ENCODE assay signal across 32 cellular contexts in the genomic region with DNA sequence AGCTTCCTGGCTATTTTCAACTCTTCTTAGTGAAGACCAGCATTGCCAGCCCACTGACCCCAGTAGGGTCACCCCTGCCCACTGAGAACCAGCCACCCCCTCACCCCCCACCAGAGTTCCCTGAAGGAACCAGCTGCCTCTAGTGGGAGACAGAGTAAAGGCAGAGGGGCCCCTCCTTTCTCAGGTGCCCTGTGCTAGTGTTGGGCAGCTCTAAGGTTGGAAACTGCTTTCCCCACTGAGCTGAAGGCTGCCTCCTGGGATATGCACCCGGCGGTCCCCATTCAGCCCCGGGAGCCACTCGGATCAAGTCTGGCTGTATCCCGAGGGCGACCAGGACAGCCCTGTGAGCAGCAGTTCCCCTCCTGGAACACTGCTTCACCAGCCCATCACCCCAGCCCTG.
"Had no signal": no experiment of that assay in that cellular context is flagged by ENCODE, and none has a peak within 500 bp of the region (broad histone marks: within the 10 kb centered on the region; RNA-seq: fewer than 3 reads in every experiment).

No MANE protein-coding gene starts in this region.

- DNase-seq: activated CD4-positive, alpha-beta T cell treated with anti-CD3 and anti-CD28 coated beads for 36 hours; activated CD4-positive, CD25-positive, alpha-beta regulatory T cell; activated CD8-positive, alpha-beta memory T cell treated with anti-CD3 and anti-CD28 coated beads, Interleukin-2, amount 10 ng/mL, durations not matched to agents 7 days and 5 days; activated CD8-positive, alpha-beta T cell treated with anti-CD3 and anti-CD28 coated beads, Interleukin-2, amount 10 ng/mL, durations not matched to agents 7 days and 5 days; activated naive CD8-positive, alpha-beta T cell treated with anti-CD3 and anti-CD28 coated beads, Interleukin-2, amount 50 U/mL, for 24 hours; activated T-cell treated with anti-CD3 and anti-CD28 coated beads, Interleukin-2, amount 50 U/mL, for 48 hours; amygdala; dermis blood vessel endothelial cell; effector CD4-positive, alpha-beta T cell; gastrocnemius medialis; glutamatergic neuron; islet precursor cell; left cardiac atrium; left ventricle myocardium superior; mammary epithelial cell; naive B cell; nephron progenitor cell; nucleus accumbens; right lobe of liver; stimulated activated CD4-positive, alpha-beta T cell treated with anti-CD3 and anti-CD28 coated beads, Interleukin-12 subunit alpha, Interleukin-12 subunit beta, amount 100 ng/mL, for 4 hours; stimulated activated CD4-positive, alpha-beta T cell treated with anti-CD3 and anti-CD28 coated beads, Interleukin-4, amount 100 ng/mL, for 1 hour; stimulated activated naive CD8-positive, alpha-beta T cell treated with anti-CD3 and anti-CD28 coated beads, Interleukin-15, Interleukin-2, amounts not matched to agents 100 U/mL and 50 U/mL, for 24 hours had no signal

- H2AFZ ChIP-seq: hepatocyte, parathyroid adenoma had no signal

- H3K27ac ChIP-seq: epithelial cell of prostate, gastrocnemius medialis, hepatocyte, parathyroid adenoma, right lobe of liver, skin epidermis, upper lobe of left lung, vagina had no signal

- H3K79me2 ChIP-seq: hepatocyte, parathyroid adenoma had no signal

- H3K4me3 Mint-ChIP-seq: activated CD4-positive, alpha-beta T cell treated with anti-CD3 and anti-CD28 coated beads for 36 hours; activated CD8-positive, alpha-beta memory T cell treated with anti-CD3 and anti-CD28 coated beads, Interleukin-2, amount 10 ng/mL, durations not matched to agents 7 days and 5 days; activated CD8-positive, alpha-beta T cell treated with anti-CD3 and anti-CD28 coated beads, Interleukin-2, amount 10 ng/mL, durations not matched to agents 7 days and 5 days; activated naive CD4-positive, alpha-beta T cell treated with anti-CD3 and anti-CD28 coated beads, Interleukin-2, amount 50 U/mL, for 24 hours; activated naive CD8-positive, alpha-beta T cell treated with anti-CD3 and anti-CD28 coated beads, Interleukin-2, amount 50 U/mL, for 24 hours; mesothelial cell of epicardium; naive B cell; nephron progenitor cell had no signal

- H3K36me3 ChIP-seq: gastrocnemius medialis, right lobe of liver, upper lobe of left lung, vagina had no signal

- H3K27me3 ChIP-seq: gastrocnemius medialis, hepatocyte, right lobe of liver, upper lobe of left lung, vagina had no signal

- H3K9me3 ChIP-seq: gastrocnemius medialis, right lobe of liver, upper lobe of left lung, vagina had no signal

- H3K27ac Mint-ChIP-seq: activated CD4-positive, alpha-beta T cell treated with anti-CD3 and anti-CD28 coated beads for 36 hours; activated CD8-positive, alpha-beta memory T cell treated with anti-CD3 and anti-CD28 coated beads, Interleukin-2, amount 10 ng/mL, durations not matched to agents 7 days and 5 days; activated CD8-positive, alpha-beta T cell treated with anti-CD3 and anti-CD28 coated beads, Interleukin-2, amount 10 ng/mL, durations not matched to agents 7 days and 5 days; activated naive CD4-positive, alpha-beta T cell treated with anti-CD3 and anti-CD28 coated beads, Interleukin-2, amount 50 U/mL, for 24 hours; activated naive CD8-positive, alpha-beta T cell treated with anti-CD3 and anti-CD28 coated beads, Interleukin-2, amount 50 U/mL, for 24 hours; activated T-helper 2 cell treated with anti-CD3 and anti-CD28 coated beads, Interferon-gamma antibody, Interleukin-2, Interleukin-4, amounts not matched to agents 10 μg/mL and 5 μg/mL and 100 μg/mL, durations not matched to agents 14 hours and 24 hours and 36 hours; mesothelial cell of epicardium; naive B cell; nephron progenitor cell had no signal

- H3K4me1 ChIP-seq: vagina had no signal

- H3K9me3 Mint-ChIP-seq: activated naive CD4-positive, alpha-beta T cell treated with anti-CD3 and anti-CD28 coated beads, Interleukin-2, amount 50 U/mL, for 24 hours; activated naive CD8-positive, alpha-beta T cell treated with anti-CD3 and anti-CD28 coated beads, Interleukin-2, amount 50 U/mL, for 24 hours; activated T-helper 2 cell treated with anti-CD3 and anti-CD28 coated beads, Interferon-gamma antibody, Interleukin-2, Interleukin-4, amounts not matched to agents 10 μg/mL and 5 μg/mL and 100 μg/mL, durations not matched to agents 14 hours and 24 hours and 36 hours; mesothelial cell of epicardium; naive B cell; nephron progenitor cell had no signal

- H3K4me2 ChIP-seq: hepatocyte had no signal

- FAIRE-seq: bronchial epithelial cell had no signal

- H3K4me1 Mint-ChIP-seq: nephron progenitor cell had no signal

- H3K9ac ChIP-seq: parathyroid adenoma had no signal

- H3K36me3 Mint-ChIP-seq: activated CD8-positive, alpha-beta memory T cell treated with anti-CD3 and anti-CD28 coated beads, Interleukin-2, amount 10 ng/mL, durations not matched to agents 7 days and 5 days; activated naive CD4-positive, alpha-beta T cell treated with anti-CD3 and anti-CD28 coated beads, Interleukin-2, amount 50 U/mL, for 24 hours; mesothelial cell of epicardium; naive B cell had no signal

- H3K4me3 ChIP-seq: gastrocnemius medialis, hepatocyte, right lobe of liver, skin epidermis, upper lobe of left lung, vagina had no signal
